2 cellular contexts compared by ENCODE assay signal in genomic region chr14:50951032-50951431, GRCh38.
A peak's percentile ranks its signal among the peaks of the same experiment; 100 is the strongest.
TF ChIP-seq lines count a peak whose summit lies in the region.

No MANE protein-coding gene starts in this region.

TF ChIP-seq in IMR-90, 13 proteins besides CTCF, POLR2A, EP300 and RAD21:
- no peak for TF ChIP-seq RCOR1 (IDR thresholded peaks at IDR 0.05; ENCODE audit: insufficient replicate concordance, low read length)
- TF ChIP-seq MAFK (IDR thresholded peaks at IDR 0.05; ENCODE audit: low read depth, low read length) = peak; percentile 94

TF ChIP-seq in HepG2, 621 proteins besides CTCF, POLR2A, EP300 and RAD21:
- TF ChIP-seq CAMTA2 (CRISPR knock-in tag; IDR thresholded peaks at IDR 0.05; ENCODE audit: borderline replicate concordance) (no peak), ZBTB44 (CRISPR knock-in tag; IDR thresholded peaks at IDR 0.05) (no peak), NFRKB (IDR thresholded peaks at IDR 0.05) (no peak), NFIC (IDR thresholded peaks at IDR 0.05; ENCODE audit: low read length) (no peak), ADNP (CRISPR knock-in tag; IDR thresholded peaks at IDR 0.05) (no peak), RBM39 (IDR thresholded peaks at IDR 0.05; ENCODE audit: low read depth, low read length, poor library complexity, severe bottlenecking) (no peak), ZNF816 (CRISPR knock-in tag; IDR thresholded peaks at IDR 0.05; ENCODE audit: borderline replicate concordance) (no peak), MAFF (IDR thresholded peaks at IDR 0.05; ENCODE audit: low read depth, low read length) (peak; percentile 96), SNAI1 (CRISPR knock-in tag; IDR thresholded peaks at IDR 0.05; ENCODE audit: borderline replicate concordance) (no peak), MAFK (conservative IDR thresholded peaks at IDR 0.05 in 1 of 2, IDR thresholded peaks at IDR 0.05 in 1 of 2; ENCODE audit: low read length in 2 of 2) (peak; percentile 95 to 97)
TF ChIP-seq in HepG2: peak in this region for 2.
